Comparison of ENCODE assay signal across 8 cellular contexts in the genomic region with DNA sequence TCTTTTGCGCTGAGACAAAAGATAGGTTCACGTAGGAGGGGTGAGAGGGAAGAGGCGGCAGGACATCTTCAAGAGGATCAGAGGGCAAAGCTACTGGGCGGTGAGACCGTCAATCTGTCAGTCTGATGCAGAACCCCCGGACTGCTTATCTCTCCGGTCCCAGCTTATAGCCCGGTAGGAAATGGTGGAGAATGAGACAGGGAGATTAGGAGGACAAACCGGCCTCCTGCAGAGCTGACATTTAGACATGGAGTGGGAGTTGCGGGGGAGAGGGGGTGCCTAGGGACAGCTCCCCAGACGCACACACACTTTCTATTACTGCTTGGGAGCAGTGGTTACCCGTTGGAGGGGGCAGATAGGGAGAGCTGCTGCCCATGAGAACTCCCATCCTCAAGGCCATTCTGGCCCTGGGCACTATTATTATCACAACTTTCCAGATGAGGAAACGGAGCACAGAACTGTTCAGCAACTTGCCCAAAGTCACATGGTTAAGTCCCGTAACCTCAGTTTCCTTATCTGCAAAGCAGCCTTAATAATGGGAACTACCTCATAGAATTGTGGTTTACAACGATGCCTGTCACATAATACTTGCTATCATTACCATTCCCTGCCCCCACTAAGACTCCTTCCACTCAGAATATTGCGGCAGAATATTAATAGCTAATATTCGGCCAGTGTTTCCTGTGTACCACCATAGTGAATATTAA. TPM values are rescaled to one million over a fixed set of nuclear protein-coding genes. Genes with fewer than 3 reads are reported as not detected.
A peak's percentile ranks its signal among the peaks of the same experiment; 100 is the strongest.
DNase-seq lines count a peak whose midpoint lies in the region; ATAC-seq and TF ChIP-seq lines count a peak whose summit lies in the region.

No MANE protein-coding gene starts in this region.

- ATAC-seq in naive thymus-derived CD8-positive, alpha-beta T cell, result no peak
- ATAC-seq in GM19455 (IDR thresholded peaks at IDR 0.05; ENCODE audit: unreplicated experiment) (no peak), HG02885 (IDR thresholded peaks at IDR 0.05; ENCODE audit: poor library complexity, unreplicated experiment) (no peak)

- peaks cover 13% of the 10 kb centered on the region for H3K4me1 Mint-ChIP-seq in CD14-positive monocyte
- H3K4me1 Mint-ChIP-seq in naive thymus-derived CD8-positive, alpha-beta T cell, result peaks cover 9 to 21% (median 19%) of the 10 kb centered on the region in 4 donors

- POLR2A ChIA-PET in naive thymus-derived CD8-positive, alpha-beta T cell (lab: Charles Lee), result interaction anchor here (0.5 to 2.4 kb wide), 15 partner anchors 16 to 261 kb away, joined by 3 to 32 read pairs (median 4); a partner anchor contains a TSS

- peak overlapping the region; percentile 66 to 73 for H3K9ac ChIP-seq in colonic mucosa (ENCODE audit: low read depth in 2 of 2, low read length in 2 of 2)

- peaks cover 0 to 8% (median 0%) of the 10 kb centered on the region in 3 donors for H3K27me3 Mint-ChIP-seq in CD14-positive monocyte (ENCODE audit: low read depth in 3 of 3)
- no peaks in the 10 kb centered on the region for H3K27me3 Mint-ChIP-seq in naive thymus-derived CD8-positive, alpha-beta T cell

- DNase-seq in CD14-positive monocyte (ENCODE audit: low spot score), result no peak
- DNase-seq in NCI-H128 (lab: John Stamatoyannopoulos, UW; ENCODE audit: unreplicated experiment), result peak; percentile 39
- DNase-seq in colonic mucosa, result no peak
- peak in 1 of 10 donors; percentile 2 for DNase-seq in naive thymus-derived CD8-positive, alpha-beta T cell
- DNase-seq in NCI-H187 treated with DMSO at 0.1 percent for 48 hours (lab: John Stamatoyannopoulos, UW), result no peak
- no peak for DNase-seq in HK-2 (ENCODE audit: unreplicated experiment)

- peaks cover 16 to 18% of the 10 kb centered on the region in 2 donors for H3K36me3 Mint-ChIP-seq in CD14-positive monocyte
- H3K36me3 Mint-ChIP-seq in naive thymus-derived CD8-positive, alpha-beta T cell, result peaks cover 0 to 13% (median 3%) of the 10 kb centered on the region in 3 donors

- H3K27me3 ChIP-seq in colonic mucosa, result no peaks in the 10 kb centered on the region

- no peaks in the 10 kb centered on the region for H3K36me3 ChIP-seq in colonic mucosa

- H3K4me1 ChIP-seq in colonic mucosa, result no peaks in the 10 kb centered on the region

- H3K27ac ChIP-seq in colonic mucosa, result peak overlapping the region; percentile 78

- H3K27ac Mint-ChIP-seq in CD14-positive monocyte, result peak overlapping the region; percentile 97 to 98 (median 97)
- H3K27ac Mint-ChIP-seq in naive thymus-derived CD8-positive, alpha-beta T cell, result peak overlapping the region; percentile 95 to 99 (median 98)

- H3K4me3 Mint-ChIP-seq in CD14-positive monocyte, result peak overlapping the region; percentile 88 to 93
- H3K4me3 Mint-ChIP-seq in naive thymus-derived CD8-positive, alpha-beta T cell, result peak overlapping the region; percentile 94 to 98 (median 96)

- H3K9me3 Mint-ChIP-seq in CD14-positive monocyte, result peaks cover 0 to 11% (median 5%) of the 10 kb centered on the region in 7 donors
- no peaks in the 10 kb centered on the region for H3K9me3 Mint-ChIP-seq in naive thymus-derived CD8-positive, alpha-beta T cell

- intact Hi-C loops in CD14-positive monocyte (cut with micrococcal nuclease), result loop anchor here (5.0 to 10.0 kb wide), 6 partner anchors 63 to 316 kb away; a partner anchor contains a TSS
- intact Hi-C loops in colonic mucosa (cut with DNase I), result no loop called here

- TF ChIP-seq CTCF in CD14-positive monocyte (IDR thresholded peaks at IDR 0.05), result no peak
- no peak for TF ChIP-seq CTCF in colonic mucosa (IDR thresholded peaks at IDR 0.05)

- peak overlapping the region; percentile 33 for H3K4me3 ChIP-seq in colonic mucosa

- no peaks in the 10 kb centered on the region for H3K9me3 ChIP-seq in colonic mucosa

RNA-seq across cellular contexts. Expression of a gene that starts 1.1 kb away (rescaled TPM):
- polyA plus RNA-seq in CD14-positive monocyte, result 10 to 100 TPM; 12.7 to 19.7 TPM
- total RNA-seq in colonic mucosa, result 10 to 100 TPM; 66.2 to 71.5 TPM
- total RNA-seq in naive thymus-derived CD8-positive, alpha-beta T cell, result 100 to 1,000 TPM; 120 to 124 TPM
- polyA plus RNA-seq in naive thymus-derived CD8-positive, alpha-beta T cell, result 10 to 100 TPM; 10.5 to 15.9 (median 13.0) TPM

RNA-seq across cellular contexts. Expression of a gene that starts 14.3 kb away (rescaled TPM):
- polyA plus RNA-seq in CD14-positive monocyte, result not detected
- total RNA-seq in colonic mucosa, result under 1 TPM in 1 of 2 donors, not detected in 1; 0.77 TPM
- not detected for total RNA-seq in naive thymus-derived CD8-positive, alpha-beta T cell
- not detected for polyA plus RNA-seq in naive thymus-derived CD8-positive, alpha-beta T cell

RNA-seq across cellular contexts. Expression of a gene that starts 25.6 kb away (rescaled TPM):
- not detected for polyA plus RNA-seq in CD14-positive monocyte
- under 1 TPM in 1 of 2 donors, not detected in 1; 0.32 TPM for total RNA-seq in colonic mucosa
- not detected for total RNA-seq in naive thymus-derived CD8-positive, alpha-beta T cell
- not detected for polyA plus RNA-seq in naive thymus-derived CD8-positive, alpha-beta T cell

RNA-seq across cellular contexts. Expression of a gene that starts 34.7 kb away (rescaled TPM):
- not detected for polyA plus RNA-seq in CD14-positive monocyte
- 10 to 100 TPM in 1 of 2 donors, 1 to 10 TPM in 1; 6.0 to 10.1 TPM for total RNA-seq in colonic mucosa
- 1 to 10 TPM; 3.6 to 4.9 TPM for total RNA-seq in naive thymus-derived CD8-positive, alpha-beta T cell
- 10 to 100 TPM; 12.6 to 28.0 (median 19.9) TPM for polyA plus RNA-seq in naive thymus-derived CD8-positive, alpha-beta T cell

RNA-seq across cellular contexts. Expression of a gene that starts 39.2 kb away (rescaled TPM):
- not detected for polyA plus RNA-seq in CD14-positive monocyte
- total RNA-seq in colonic mucosa, result 1 to 10 TPM; 4.0 to 9.0 TPM
- not detected for total RNA-seq in naive thymus-derived CD8-positive, alpha-beta T cell
- not detected for polyA plus RNA-seq in naive thymus-derived CD8-positive, alpha-beta T cell
